ENCODE assay signal across 18 cellular contexts in the genomic region with DNA sequence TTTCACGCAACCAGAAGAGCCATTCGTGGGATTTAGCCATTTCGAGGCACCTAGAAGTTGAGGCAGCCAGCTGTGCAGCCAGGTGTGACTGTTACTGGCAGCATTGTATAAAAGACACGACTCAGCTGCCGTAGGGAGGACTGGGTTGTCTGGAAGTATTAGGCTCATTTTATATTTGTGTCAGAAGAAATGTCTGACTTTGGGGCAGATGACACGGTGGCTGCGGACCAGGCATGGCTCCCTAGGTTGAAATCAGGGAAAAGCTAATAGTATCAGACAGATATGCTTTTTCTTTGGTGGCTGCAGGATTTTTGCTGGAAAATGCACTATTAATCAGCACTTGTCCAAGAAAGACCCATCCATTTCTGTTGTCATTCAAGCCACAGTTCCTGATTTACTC. TPM values are rescaled to one million over a fixed set of nuclear protein-coding genes. Genes with fewer than 3 reads are reported as not detected.
DNase-seq lines count a peak whose midpoint lies in the region; ATAC-seq lines count a peak whose summit lies in the region.
"Had no signal": no experiment of that assay in that cellular context is flagged by ENCODE, and none has a peak within 500 bp of the region (broad histone marks: within the 10 kb centered on the region; RNA-seq: fewer than 3 reads in every experiment).

No MANE protein-coding gene starts in this region.

- no peaks in the 10 kb centered on the region for H3K36me3 Mint-ChIP-seq in stimulated activated naive B cell treated with anti-CD40 and anti-IgM and Interleukin-4, amounts not matched to agents 10 μg/mL and 1 μg/mL and 100 μg/mL, for 72 hours
- H3K36me3 Mint-ChIP-seq in effector memory CD8-positive, alpha-beta T cell (ENCODE audit: insufficient read depth): peaks cover 1% of the 10 kb centered on the region
- H3K36me3 Mint-ChIP-seq: CD4-positive, alpha-beta memory T cell had no signal

- no peak overlapping the region for H3K4me3 ChIP-seq in BLaER1
- H3K4me3 ChIP-seq: K562 had no signal

- no peak overlapping the region for H3K4me3 Mint-ChIP-seq in stimulated activated naive B cell treated with anti-CD40 and anti-IgM and Interleukin-4, amounts not matched to agents 10 μg/mL and 1 μg/mL and 100 μg/mL, for 72 hours
- H3K4me3 Mint-ChIP-seq in effector memory CD8-positive, alpha-beta T cell: no peak overlapping the region
- H3K4me3 Mint-ChIP-seq: CD4-positive, alpha-beta memory T cell; HFFc6 had no signal

- H3K36me3 ChIP-seq in BLaER1: no peaks in the 10 kb centered on the region

- H3K27me3 Mint-ChIP-seq in stimulated activated naive B cell treated with anti-CD40 and anti-IgM and Interleukin-4, amounts not matched to agents 10 μg/mL and 1 μg/mL and 100 μg/mL, for 72 hours: peaks cover 60 to 63% of the 10 kb centered on the region in 2 donors
- peaks cover 35 to 50% of the 10 kb centered on the region in 2 donors for H3K27me3 Mint-ChIP-seq in effector memory CD8-positive, alpha-beta T cell

- no peak overlapping the region for H3K27ac Mint-ChIP-seq in stimulated activated naive B cell treated with anti-CD40 and anti-IgM and Interleukin-4, amounts not matched to agents 10 μg/mL and 1 μg/mL and 100 μg/mL, for 72 hours
- H3K27ac Mint-ChIP-seq in effector memory CD8-positive, alpha-beta T cell: no peak overlapping the region
- H3K27ac Mint-ChIP-seq: CD14-positive monocyte, HFFc6 had no signal

- H3K27me3 ChIP-seq in BLaER1: peaks cover 11% of the 10 kb centered on the region

- ATAC-seq in stimulated activated naive B cell treated with anti-CD40 and anti-IgM and Interleukin-4, amounts not matched to agents 10 μg/mL and 1 μg/mL and 100 μg/mL, for 72 hours (replicated peaks): no peak
- ATAC-seq in effector memory CD8-positive, alpha-beta T cell (replicated peaks): no peak
- ATAC-seq: HCT116, K562 had no signal

- DNase-seq in posterior vena cava (ENCODE audit: low spot score): peak; percentile 64
- DNase-seq in stimulated activated naive B cell treated with anti-CD40 and anti-IgM and Interleukin-4, amounts not matched to agents 10 μg/mL and 1 μg/mL and 100 μg/mL, for 72 hours: no peak
- no peak for DNase-seq in effector memory CD8-positive, alpha-beta T cell
- no peak for DNase-seq in glomerular visceral epithelial cell (ENCODE audit: extremely low spot score)
- DNase-seq: AML-193; CD4-positive, alpha-beta memory T cell; GOT3; H7; HFFc6; IMR-90 had no signal

- intact Hi-C loops in posterior vena cava (cut with DNase I): no loop called here

- peaks cover 46% of the 10 kb centered on the region for H3K4me1 ChIP-seq in BLaER1

- no peak overlapping the region for H3K27ac ChIP-seq in BLaER1
- H3K27ac ChIP-seq in cingulate gyrus (ENCODE audit: low read depth, low read length): peak overlapping the region; percentile 29
- peak overlapping the region; percentile 1 for H3K27ac ChIP-seq in temporal lobe (ENCODE audit: low read depth, low read length)
- H3K27ac ChIP-seq: HL-60 had no signal

- H3K4me1 Mint-ChIP-seq in stimulated activated naive B cell treated with anti-CD40 and anti-IgM and Interleukin-4, amounts not matched to agents 10 μg/mL and 1 μg/mL and 100 μg/mL, for 72 hours: peaks cover 3 to 5% of the 10 kb centered on the region in 2 donors
- H3K4me1 Mint-ChIP-seq in effector memory CD8-positive, alpha-beta T cell (ENCODE audit: low read depth in 2 of 2): peaks cover 0 to 3% of the 10 kb centered on the region in 2 donors
- H3K4me1 Mint-ChIP-seq: CD14-positive monocyte had no signal

- H3K9me3 ChIP-seq in BLaER1: no peaks in the 10 kb centered on the region

- 0 out of 2 replicates have a peak overlapping the region, but pooled peaks have one; percentile 36 for H3K4me2 ChIP-seq in BLaER1

- H3K9ac ChIP-seq in BLaER1: no peak overlapping the region

- H4K20me1 ChIP-seq in BLaER1: peaks cover 21% of the 10 kb centered on the region

- no peaks in the 10 kb centered on the region for H3K9me3 Mint-ChIP-seq in stimulated activated naive B cell treated with anti-CD40 and anti-IgM and Interleukin-4, amounts not matched to agents 10 μg/mL and 1 μg/mL and 100 μg/mL, for 72 hours
- no peaks in the 10 kb centered on the region for H3K9me3 Mint-ChIP-seq in effector memory CD8-positive, alpha-beta T cell
- H3K9me3 Mint-ChIP-seq: HFFc6 had no signal

RNA-seq across cellular contexts. Expression of gene DPYSL4, which starts 4.2 kb away (rescaled TPM):
- total RNA-seq in posterior vena cava: 1 to 10 TPM; 1.4 to 2.1 TPM
- total RNA-seq in temporal lobe: 39.3 TPM
- total RNA-seq: HT1080, K562 had no signal

Comparison
In these comparisons a context has a peak if more than half of its experiments do, and no peak if none do; other contexts are left out.
1. RNA of gene DPYSL4, which starts 4.2 kb away (total RNA-seq): 39.3 TPM in temporal lobe (single experiment); 1.4 to 2.1 TPM in posterior vena cava; every median in the first group is over 10 times any median in the second.